Comparison of ENCODE assay signal across 1 cellular context in the genomic region with DNA sequence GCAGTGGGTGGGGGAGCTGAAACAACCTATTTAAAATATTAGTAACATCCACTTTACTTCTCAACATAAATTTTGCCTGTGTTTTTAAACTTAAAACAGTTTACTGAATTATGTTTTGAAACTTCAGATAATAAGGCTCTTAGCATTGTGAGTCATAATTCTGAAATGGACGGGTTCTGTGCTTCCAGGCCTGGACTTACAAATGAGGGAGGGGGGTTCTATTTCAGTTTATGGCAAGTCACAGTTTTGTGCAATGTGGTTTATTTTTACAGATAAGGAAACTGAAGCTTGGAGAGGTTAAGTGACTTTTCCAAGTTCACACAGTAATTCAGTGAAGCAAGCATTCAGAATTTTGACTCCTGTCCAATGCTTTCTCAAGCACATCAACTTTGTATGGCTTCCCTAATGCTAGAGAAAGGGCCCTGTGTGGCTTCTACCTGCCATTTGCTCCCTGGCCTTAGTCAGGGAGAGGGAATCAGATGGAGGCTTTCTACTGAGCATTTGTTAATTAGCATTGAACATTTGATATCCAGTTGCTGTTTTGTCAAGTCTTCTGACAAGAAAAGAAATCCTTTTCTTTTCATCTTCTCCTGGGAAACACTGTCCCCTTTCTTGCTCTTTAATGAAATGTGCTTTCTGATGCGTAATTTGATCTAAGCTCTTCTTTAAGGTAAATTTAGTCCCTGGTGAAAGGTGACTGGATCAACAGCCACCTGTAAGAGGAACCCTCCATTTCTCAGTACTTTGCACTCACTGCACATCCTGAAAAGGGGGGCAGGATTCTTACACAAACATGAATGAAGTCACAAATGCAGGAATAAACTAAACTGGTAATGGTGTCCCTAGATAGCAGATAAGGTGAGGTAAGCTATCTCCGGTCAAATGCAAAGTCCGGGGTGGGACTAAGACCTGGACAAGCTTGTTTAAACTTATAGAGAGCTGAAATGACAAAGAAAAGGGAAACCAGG.
TF ChIP-seq lines count a peak whose summit lies in the region.

No MANE protein-coding gene starts in this region.

TF ChIP-seq in HepG2, 621 proteins besides CTCF, POLR2A, EP300 and RAD21 (continued from another document and continues in another):
- peak; percentile 71; the same call in 1 of the 2 replicates for TF ChIP-seq HDAC2 (CRISPR knock-in tag; IDR thresholded peaks at IDR 0.05)
- peak in 1 of 2 experiments; percentile 53; a peak in 1 of 4 replicates for TF ChIP-seq KLF16 (CRISPR knock-in tag; IDR thresholded peaks at IDR 0.05)
- TF ChIP-seq ZNF766 (CRISPR knock-in tag; IDR thresholded peaks at IDR 0.05; ENCODE audit: borderline replicate concordance), result no peak
- TF ChIP-seq ZNF547 (CRISPR knock-in tag; IDR thresholded peaks at IDR 0.05), result no peak
- TF ChIP-seq, protein P1, sequence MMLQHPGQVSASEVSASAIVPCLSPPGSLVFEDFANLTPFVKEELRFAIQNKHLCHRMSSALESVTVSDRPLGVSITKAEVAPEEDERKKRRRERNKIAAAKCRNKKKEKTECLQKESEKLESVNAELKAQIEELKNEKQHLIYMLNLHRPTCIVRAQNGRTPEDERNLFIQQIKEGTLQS (CRISPR knock-in tag; IDR thresholded peaks at IDR 0.05), result peak; percentile 63; the same call in 1 of the 2 replicates
- TF ChIP-seq CHD4 (IDR thresholded peaks at IDR 0.05; ENCODE audit: borderline replicate concordance, low read length), result 0 out of 2 replicates have a peak, but pooled peaks have one; percentile 42
- peak; percentile 41; the same call in 1 of the 2 replicates for TF ChIP-seq SMAD3 (CRISPR knock-in tag; IDR thresholded peaks at IDR 0.05)
- TF ChIP-seq ZIK1 (CRISPR knock-in tag; IDR thresholded peaks at IDR 0.05; ENCODE audit: borderline replicate concordance, low read depth), result 0 out of 2 replicates have a peak, but pooled peaks have one; percentile 23
- TF ChIP-seq ZNF350 (CRISPR knock-in tag; IDR thresholded peaks at IDR 0.05; ENCODE audit: borderline replicate concordance, low read depth), result no peak
- TF ChIP-seq RCOR2 (CRISPR knock-in tag; IDR thresholded peaks at IDR 0.05), result peak; percentile 56; the same call in 1 of the 2 replicates
- TF ChIP-seq, protein P2, sequence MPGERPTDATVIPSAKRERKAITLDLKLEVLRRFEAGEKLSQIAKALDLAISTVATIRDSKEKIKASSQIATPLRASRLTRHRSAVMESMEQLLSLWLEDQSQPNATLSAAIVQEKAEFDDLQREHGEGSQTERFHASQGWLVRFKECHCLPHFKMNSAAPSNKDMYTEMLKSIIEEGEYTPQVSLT (CRISPR knock-in tag; IDR thresholded peaks at IDR 0.05; ENCODE audit: borderline replicate concordance, low read depth), result no peak
- TF ChIP-seq NR2F2 (IDR thresholded peaks at IDR 0.05; ENCODE audit: borderline replicate concordance, low read depth), result peak; percentile 60; the same call in 1 of the 2 replicates
- TF ChIP-seq, protein P3, sequence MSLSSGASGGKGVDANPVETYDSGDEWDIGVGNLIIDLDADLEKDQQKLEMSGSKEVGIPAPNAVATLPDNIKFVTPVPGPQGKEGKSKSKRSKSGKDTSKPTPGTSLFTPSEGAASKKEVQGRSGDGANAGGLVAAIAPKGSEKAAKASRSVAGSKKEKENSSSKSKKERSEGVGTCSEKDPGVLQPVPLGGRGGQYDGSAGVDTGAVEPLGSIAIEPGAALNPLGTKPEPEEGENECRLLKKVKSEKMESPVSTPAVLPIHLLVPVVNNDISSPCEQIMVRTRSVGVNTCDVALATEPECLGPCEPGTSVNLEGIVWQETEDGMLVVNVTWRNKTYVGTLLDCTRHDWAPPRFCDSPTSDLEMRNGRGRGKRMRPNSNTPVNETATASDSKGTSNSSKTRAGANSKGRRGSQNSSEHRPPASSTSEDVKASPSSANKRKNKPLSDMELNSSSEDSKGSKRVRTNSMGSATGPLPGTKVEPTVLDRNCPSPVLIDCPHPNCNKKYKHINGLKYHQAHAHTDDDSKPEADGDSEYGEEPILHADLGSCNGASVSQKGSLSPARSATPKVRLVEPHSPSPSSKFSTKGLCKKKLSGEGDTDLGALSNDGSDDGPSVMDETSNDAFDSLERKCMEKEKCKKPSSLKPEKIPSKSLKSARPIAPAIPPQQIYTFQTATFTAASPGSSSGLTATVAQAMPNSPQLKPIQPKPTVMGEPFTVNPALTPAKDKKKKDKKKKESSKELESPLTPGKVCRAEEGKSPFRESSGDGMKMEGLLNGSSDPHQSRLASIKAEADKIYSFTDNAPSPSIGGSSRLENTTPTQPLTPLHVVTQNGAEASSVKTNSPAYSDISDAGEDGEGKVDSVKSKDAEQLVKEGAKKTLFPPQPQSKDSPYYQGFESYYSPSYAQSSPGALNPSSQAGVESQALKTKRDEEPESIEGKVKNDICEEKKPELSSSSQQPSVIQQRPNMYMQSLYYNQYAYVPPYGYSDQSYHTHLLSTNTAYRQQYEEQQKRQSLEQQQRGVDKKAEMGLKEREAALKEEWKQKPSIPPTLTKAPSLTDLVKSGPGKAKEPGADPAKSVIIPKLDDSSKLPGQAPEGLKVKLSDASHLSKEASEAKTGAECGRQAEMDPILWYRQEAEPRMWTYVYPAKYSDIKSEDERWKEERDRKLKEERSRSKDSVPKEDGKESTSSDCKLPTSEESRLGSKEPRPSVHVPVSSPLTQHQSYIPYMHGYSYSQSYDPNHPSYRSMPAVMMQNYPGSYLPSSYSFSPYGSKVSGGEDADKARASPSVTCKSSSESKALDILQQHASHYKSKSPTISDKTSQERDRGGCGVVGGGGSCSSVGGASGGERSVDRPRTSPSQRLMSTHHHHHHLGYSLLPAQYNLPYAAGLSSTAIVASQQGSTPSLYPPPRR (CRISPR knock-in tag; IDR thresholded peaks at IDR 0.05; ENCODE audit: borderline replicate concordance), result peak; percentile 88
- peak; percentile 71; the same call in 1 of the 2 replicates for TF ChIP-seq SALL1 (CRISPR knock-in tag; IDR thresholded peaks at IDR 0.05)
- TF ChIP-seq PHF5A (CRISPR knock-in tag; IDR thresholded peaks at IDR 0.05; ENCODE audit: low read depth, unreplicated experiment), result peak; percentile 95
- TF ChIP-seq, protein P4, sequence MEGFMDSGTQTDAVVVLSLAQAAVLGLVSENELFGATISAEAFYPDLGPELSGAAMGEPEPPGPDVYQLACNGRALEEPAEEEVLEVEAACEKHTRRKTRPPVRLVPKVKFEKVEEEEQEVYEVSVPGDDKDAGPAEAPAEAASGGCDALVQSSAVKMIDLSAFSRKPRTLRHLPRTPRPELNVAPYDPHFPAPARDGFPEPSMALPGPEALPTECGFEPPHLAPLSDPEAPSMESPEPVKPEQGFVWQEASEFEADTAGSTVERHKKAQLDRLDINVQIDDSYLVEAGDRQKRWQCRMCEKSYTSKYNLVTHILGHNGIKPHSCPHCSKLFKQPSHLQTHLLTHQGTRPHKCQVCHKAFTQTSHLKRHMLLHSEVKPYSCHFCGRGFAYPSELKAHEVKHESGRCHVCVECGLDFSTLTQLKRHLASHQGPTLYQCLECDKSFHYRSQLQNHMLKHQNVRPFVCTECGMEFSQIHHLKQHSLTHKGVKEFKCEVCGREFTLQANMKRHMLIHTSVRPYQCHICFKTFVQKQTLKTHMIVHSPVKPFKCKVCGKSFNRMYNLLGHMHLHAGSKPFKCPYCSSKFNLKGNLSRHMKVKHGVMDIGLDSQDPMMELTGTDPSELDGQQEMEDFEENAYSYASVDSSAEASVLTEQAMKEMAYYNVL (CRISPR knock-in tag; IDR thresholded peaks at IDR 0.05; ENCODE audit: borderline replicate concordance), result peak; percentile 45; the same call in 1 of the 2 replicates
- TF ChIP-seq MEIS1 (CRISPR knock-in tag; IDR thresholded peaks at IDR 0.05; ENCODE audit: borderline replicate concordance), result peak; percentile 62; the same call in 1 of the 2 replicates
- TF ChIP-seq, protein P5, sequence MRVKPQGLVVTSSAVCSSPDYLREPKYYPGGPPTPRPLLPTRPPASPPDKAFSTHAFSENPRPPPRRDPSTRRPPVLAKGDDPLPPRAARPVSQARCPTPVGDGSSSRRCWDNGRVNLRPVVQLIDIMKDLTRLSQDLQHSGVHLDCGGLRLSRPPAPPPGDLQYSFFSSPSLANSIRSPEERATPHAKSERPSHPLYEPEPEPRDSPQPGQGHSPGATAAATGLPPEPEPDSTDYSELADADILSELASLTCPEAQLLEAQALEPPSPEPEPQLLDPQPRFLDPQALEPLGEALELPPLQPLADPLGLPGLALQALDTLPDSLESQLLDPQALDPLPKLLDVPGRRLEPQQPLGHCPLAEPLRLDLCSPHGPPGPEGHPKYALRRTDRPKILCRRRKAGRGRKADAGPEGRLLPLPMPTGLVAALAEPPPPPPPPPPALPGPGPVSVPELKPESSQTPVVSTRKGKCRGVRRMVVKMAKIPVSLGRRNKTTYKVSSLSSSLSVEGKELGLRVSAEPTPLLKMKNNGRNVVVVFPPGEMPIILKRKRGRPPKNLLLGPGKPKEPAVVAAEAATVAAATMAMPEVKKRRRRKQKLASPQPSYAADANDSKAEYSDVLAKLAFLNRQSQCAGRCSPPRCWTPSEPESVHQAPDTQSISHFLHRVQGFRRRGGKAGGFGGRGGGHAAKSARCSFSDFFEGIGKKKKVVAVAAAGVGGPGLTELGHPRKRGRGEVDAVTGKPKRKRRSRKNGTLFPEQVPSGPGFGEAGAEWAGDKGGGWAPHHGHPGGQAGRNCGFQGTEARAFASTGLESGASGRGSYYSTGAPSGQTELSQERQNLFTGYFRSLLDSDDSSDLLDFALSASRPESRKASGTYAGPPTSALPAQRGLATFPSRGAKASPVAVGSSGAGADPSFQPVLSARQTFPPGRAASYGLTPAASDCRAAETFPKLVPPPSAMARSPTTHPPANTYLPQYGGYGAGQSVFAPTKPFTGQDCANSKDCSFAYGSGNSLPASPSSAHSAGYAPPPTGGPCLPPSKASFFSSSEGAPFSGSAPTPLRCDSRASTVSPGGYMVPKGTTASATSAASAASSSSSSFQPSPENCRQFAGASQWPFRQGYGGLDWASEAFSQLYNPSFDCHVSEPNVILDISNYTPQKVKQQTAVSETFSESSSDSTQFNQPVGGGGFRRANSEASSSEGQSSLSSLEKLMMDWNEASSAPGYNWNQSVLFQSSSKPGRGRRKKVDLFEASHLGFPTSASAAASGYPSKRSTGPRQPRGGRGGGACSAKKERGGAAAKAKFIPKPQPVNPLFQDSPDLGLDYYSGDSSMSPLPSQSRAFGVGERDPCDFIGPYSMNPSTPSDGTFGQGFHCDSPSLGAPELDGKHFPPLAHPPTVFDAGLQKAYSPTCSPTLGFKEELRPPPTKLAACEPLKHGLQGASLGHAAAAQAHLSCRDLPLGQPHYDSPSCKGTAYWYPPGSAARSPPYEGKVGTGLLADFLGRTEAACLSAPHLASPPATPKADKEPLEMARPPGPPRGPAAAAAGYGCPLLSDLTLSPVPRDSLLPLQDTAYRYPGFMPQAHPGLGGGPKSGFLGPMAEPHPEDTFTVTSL (CRISPR knock-in tag; IDR thresholded peaks at IDR 0.05; ENCODE audit: borderline replicate concordance), result peak; percentile 78; the same call in 1 of the 2 replicates
- TF ChIP-seq ZNF136 (CRISPR knock-in tag; IDR thresholded peaks at IDR 0.05; ENCODE audit: low read depth), result peak; percentile 36; the same call in 1 of the 2 replicates
- TF ChIP-seq GATA4 (IDR thresholded peaks at IDR 0.05; ENCODE audit: borderline replicate concordance, low read depth), result peak; percentile 63; the same call in 1 of the 2 replicates
- TF ChIP-seq, protein P6, sequence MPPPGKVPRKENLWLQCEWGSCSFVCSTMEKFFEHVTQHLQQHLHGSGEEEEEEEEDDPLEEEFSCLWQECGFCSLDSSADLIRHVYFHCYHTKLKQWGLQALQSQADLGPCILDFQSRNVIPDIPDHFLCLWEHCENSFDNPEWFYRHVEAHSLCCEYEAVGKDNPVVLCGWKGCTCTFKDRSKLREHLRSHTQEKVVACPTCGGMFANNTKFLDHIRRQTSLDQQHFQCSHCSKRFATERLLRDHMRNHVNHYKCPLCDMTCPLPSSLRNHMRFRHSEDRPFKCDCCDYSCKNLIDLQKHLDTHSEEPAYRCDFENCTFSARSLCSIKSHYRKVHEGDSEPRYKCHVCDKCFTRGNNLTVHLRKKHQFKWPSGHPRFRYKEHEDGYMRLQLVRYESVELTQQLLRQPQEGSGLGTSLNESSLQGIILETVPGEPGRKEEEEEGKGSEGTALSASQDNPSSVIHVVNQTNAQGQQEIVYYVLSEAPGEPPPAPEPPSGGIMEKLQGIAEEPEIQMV (CRISPR knock-in tag; IDR thresholded peaks at IDR 0.05; ENCODE audit: low read depth), result 0 out of 2 replicates have a peak, but pooled peaks have one; percentile 45
- TF ChIP-seq PITX1 (CRISPR knock-in tag; IDR thresholded peaks at IDR 0.05), result peak; percentile 84
- TF ChIP-seq, protein P7, sequence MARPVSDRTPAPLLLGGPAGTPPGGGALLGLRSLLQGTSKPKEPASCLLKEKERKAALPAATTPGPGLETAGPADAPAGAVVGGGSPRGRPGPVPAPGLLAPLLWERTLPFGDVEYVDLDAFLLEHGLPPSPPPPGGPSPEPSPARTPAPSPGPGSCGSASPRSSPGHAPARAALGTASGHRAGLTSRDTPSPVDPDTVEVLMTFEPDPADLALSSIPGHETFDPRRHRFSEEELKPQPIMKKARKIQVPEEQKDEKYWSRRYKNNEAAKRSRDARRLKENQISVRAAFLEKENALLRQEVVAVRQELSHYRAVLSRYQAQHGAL (CRISPR knock-in tag; IDR thresholded peaks at IDR 0.05; ENCODE audit: not compliant biosample characterization), result peak; percentile 76
- TF ChIP-seq, protein P8, sequence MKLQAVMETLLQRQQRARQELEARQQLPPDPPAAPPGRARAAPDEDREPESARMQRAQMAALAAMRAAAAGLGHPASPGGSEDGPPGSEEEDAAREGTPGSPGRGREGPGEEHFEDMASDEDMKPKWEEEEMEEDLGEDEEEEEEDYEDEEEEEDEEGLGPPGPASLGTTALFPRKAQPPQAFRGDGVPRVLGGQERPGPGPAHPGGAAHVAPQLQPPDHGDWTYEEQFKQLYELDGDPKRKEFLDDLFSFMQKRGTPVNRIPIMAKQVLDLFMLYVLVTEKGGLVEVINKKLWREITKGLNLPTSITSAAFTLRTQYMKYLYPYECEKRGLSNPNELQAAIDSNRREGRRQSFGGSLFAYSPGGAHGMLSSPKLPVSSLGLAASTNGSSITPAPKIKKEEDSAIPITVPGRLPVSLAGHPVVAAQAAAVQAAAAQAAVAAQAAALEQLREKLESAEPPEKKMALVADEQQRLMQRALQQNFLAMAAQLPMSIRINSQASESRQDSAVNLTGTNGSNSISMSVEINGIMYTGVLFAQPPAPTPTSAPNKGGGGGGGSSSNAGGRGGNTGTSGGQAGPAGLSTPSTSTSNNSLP (IDR thresholded peaks at IDR 0.05; ENCODE audit: low read depth, low read length), result peak; percentile 77
- TF ChIP-seq, protein P9, sequence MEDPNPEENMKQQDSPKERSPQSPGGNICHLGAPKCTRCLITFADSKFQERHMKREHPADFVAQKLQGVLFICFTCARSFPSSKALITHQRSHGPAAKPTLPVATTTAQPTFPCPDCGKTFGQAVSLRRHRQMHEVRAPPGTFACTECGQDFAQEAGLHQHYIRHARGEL (CRISPR knock-in tag; IDR thresholded peaks at IDR 0.05), result no peak
